ENCODE assay signal across 1 cellular context in genomic region chr2:180625006-180625844, GRCh38.
TF ChIP-seq lines count a peak whose summit lies in the region.

No MANE protein-coding gene starts in this region.

TF ChIP-seq in IMR-90, 13 proteins besides CTCF, POLR2A, EP300 and RAD21 (continued from another document):
- TF ChIP-seq MXI1 (IDR thresholded peaks at IDR 0.05; ENCODE audit: borderline replicate concordance, low read depth, low read length) (no peak), USF2 (IDR thresholded peaks at IDR 0.05; ENCODE audit: low read depth, low read length) (no peak)
